In genomic region chr4:38529189-38530115, GRCh38 we compare ENCODE assay signal across 8 cellular contexts.
DNase-seq lines count a peak whose midpoint lies in the region; ATAC-seq and TF ChIP-seq lines count a peak whose summit lies in the region.

No MANE protein-coding gene starts in this region.

- H2BK12ac ChIP-seq in mesenchymal stem cell (ENCODE audit: low read length in 2 of 2), result no peak overlapping the region

- no peak for TF ChIP-seq CTCF in upper lobe of right lung (IDR thresholded peaks at IDR 0.05)

- no peak overlapping the region for H2BK5ac ChIP-seq in mesenchymal stem cell (ENCODE audit: low read depth, low read length, poor library complexity, severe bottlenecking)

- ATAC-seq in HG03095 (IDR thresholded peaks at IDR 0.05; ENCODE audit: unreplicated experiment) (peak; percentile 62), upper lobe of right lung (peak; percentile 91), HG03457 (IDR thresholded peaks at IDR 0.05; ENCODE audit: unreplicated experiment) (no peak)

- no peak overlapping the region for H3K4me2 ChIP-seq in mesenchymal stem cell (ENCODE audit: low read length, poor library complexity, severe bottlenecking)

- H3K27ac ChIP-seq in adipose tissue (ENCODE audit: low read depth, low read length), result peak overlapping the region; percentile 70
- H3K27ac ChIP-seq in mesenchymal stem cell (ENCODE audit: low read length, poor library complexity, severe bottlenecking), result no peak overlapping the region
- peak overlapping the region; percentile 74 for H3K27ac ChIP-seq in upper lobe of right lung

- H2AK5ac ChIP-seq in mesenchymal stem cell (ENCODE audit: low read length, severe bottlenecking), result no peak overlapping the region

- H2BK120ac ChIP-seq in mesenchymal stem cell (ENCODE audit: low read depth, low read length), result no peak overlapping the region

- intact Hi-C loops in upper lobe of right lung (cut with DNase I), result no loop called here

- H3K27me3 ChIP-seq in mesenchymal stem cell (ENCODE audit: control insufficient read depth in 1 of 2, insufficient read depth in 1 of 2, low read length in 2 of 2) (no peaks in the 10 kb centered on the region), upper lobe of right lung (no peaks in the 10 kb centered on the region)

- no peaks in the 10 kb centered on the region for H3K79me1 ChIP-seq in mesenchymal stem cell (replicated peaks; ENCODE audit: low read length, poor library complexity, severe bottlenecking)

- H3K36me3 ChIP-seq in mesenchymal stem cell (ENCODE audit: control insufficient read depth in 1 of 2, insufficient read depth in 2 of 2, low read depth in 1 of 2, low read length in 2 of 2) (no peaks in the 10 kb centered on the region), upper lobe of right lung (no peaks in the 10 kb centered on the region)

- H2AFZ ChIP-seq in mesenchymal stem cell (ENCODE audit: low read depth, low read length), result no peak overlapping the region

- H3K23ac ChIP-seq in mesenchymal stem cell (ENCODE audit: low read length in 2 of 2), result no peak overlapping the region

- H3K9me3 ChIP-seq in mesenchymal stem cell (ENCODE audit: control insufficient read depth, low read length) (no peaks in the 10 kb centered on the region), upper lobe of right lung (no peaks in the 10 kb centered on the region)

- H4K8ac ChIP-seq in mesenchymal stem cell (ENCODE audit: low read length), result peak overlapping the region; percentile 13

- H3K14ac ChIP-seq in mesenchymal stem cell (ENCODE audit: low read length in 2 of 2), result no peak overlapping the region

- H4K91ac ChIP-seq in mesenchymal stem cell (ENCODE audit: low read length), result no peak overlapping the region

- no peak overlapping the region for H3K9ac ChIP-seq in mesenchymal stem cell (ENCODE audit: low read length)

- H3K4me1 ChIP-seq in mesenchymal stem cell (ENCODE audit: control insufficient read depth, insufficient read depth, low read depth, low read length) (no peaks in the 10 kb centered on the region), upper lobe of right lung (peaks cover 8% of the 10 kb centered on the region)

- H3K18ac ChIP-seq in mesenchymal stem cell (ENCODE audit: low read depth in 1 of 2, low read length in 2 of 2), result no peak overlapping the region

- WGBS in adipose tissue, 3 donors, result 45 to 70% (median 51%) methylated on average over 15 of the region's 15 CpGs
- 87% methylated on average over 14 of the region's 15 CpGs for WGBS in mesenchymal stem cell

- H3K4me3 ChIP-seq in mesenchymal stem cell (ENCODE audit: insufficient read depth in 1 of 2, low read depth in 1 of 2, low read length in 2 of 2), result no peak overlapping the region
- no peak overlapping the region for H3K4me3 ChIP-seq in upper lobe of right lung

- no peak overlapping the region for H2BK15ac ChIP-seq in mesenchymal stem cell (ENCODE audit: low read depth, poor library complexity, severe bottlenecking)

- no peak overlapping the region for H3K4ac ChIP-seq in mesenchymal stem cell (ENCODE audit: low read depth in 1 of 2, low read length in 2 of 2)

- DNase-seq in NCI-H187 treated with DMSO at 0.1 percent for 48 hours (lab: John Stamatoyannopoulos, UW) (peak; percentile 19), NCI-H187 (lab: John Stamatoyannopoulos, UW) (no peak), SKM-1 treated with dmso at 0.1 percent for 144 hours (lab: John Stamatoyannopoulos, UW; ENCODE audit: unreplicated experiment) (peak; percentile 93), mesenchymal stem cell (no peak), upper lobe of right lung (peak; percentile 63)

Comparison
In these comparisons a context has a peak if more than half of its experiments do, and no peak if none do; other contexts are left out.
1. DNase-seq: peak in NCI-H187 treated with DMSO at 0.1 percent for 48 hours (single experiment), SKM-1 treated with dmso at 0.1 percent for 144 hours (single experiment) and upper lobe of right lung (single experiment); none in NCI-H187 (0 of 2) and mesenchymal stem cell (single experiment).